Comparison of ENCODE assay signal across 8 cellular contexts in the genomic region with DNA sequence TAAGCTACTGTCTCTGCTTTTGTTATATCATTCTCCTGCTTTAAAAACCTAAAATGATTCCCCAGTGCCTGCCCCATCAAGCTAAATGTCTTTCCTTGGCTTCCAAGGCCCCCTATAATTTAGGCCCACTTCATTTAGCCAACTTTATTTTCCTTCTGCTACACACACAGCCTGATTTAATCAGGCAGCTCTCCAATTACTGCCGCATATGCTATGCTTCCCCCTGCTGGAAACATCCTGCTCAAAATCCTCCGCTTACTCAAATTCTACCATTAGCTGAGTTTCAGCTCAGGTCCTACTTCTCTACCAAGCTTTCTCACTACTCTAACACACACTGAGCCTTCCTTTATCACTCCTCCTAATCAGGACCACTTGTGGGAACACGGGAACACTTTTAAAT. TPM values are rescaled to one million over a fixed set of nuclear protein-coding genes. Genes with fewer than 3 reads are reported as not detected.
DNase-seq lines count a peak whose midpoint lies in the region; ATAC-seq and TF ChIP-seq lines count a peak whose summit lies in the region.

No MANE protein-coding gene starts in this region.

- H3K27ac Mint-ChIP-seq in CD8-positive, alpha-beta T cell, result peak overlapping the region; percentile 0
- H3K27ac Mint-ChIP-seq in T-helper 2 cell treated with Interferon-gamma antibody and Interleukin-4, amounts not matched to agents 5 μg/mL and 100 μg/mL, for 36 hours, result peak overlapping the region; percentile 60

- TF ChIP-seq CTCF in CD8-positive, alpha-beta T cell (IDR thresholded peaks at IDR 0.05), result no peak

- intact Hi-C loops in CD8-positive, alpha-beta T cell (cut with DNase I, micrococcal nuclease), result loop anchor here (1.0 to 5.0 kb wide), 3 partner anchors 70 to 135 kb away; no protein-coding TSS in a partner anchor

- H3K9me3 Mint-ChIP-seq in CD8-positive, alpha-beta T cell, result no peaks in the 10 kb centered on the region
- no peaks in the 10 kb centered on the region for H3K9me3 Mint-ChIP-seq in T-helper 2 cell treated with Interferon-gamma antibody and Interleukin-4, amounts not matched to agents 5 μg/mL and 100 μg/mL, for 36 hours

- peaks cover 20% of the 10 kb centered on the region for H3K4me1 Mint-ChIP-seq in CD8-positive, alpha-beta T cell (ENCODE audit: low read depth)
- H3K4me1 Mint-ChIP-seq in T-helper 2 cell treated with Interferon-gamma antibody and Interleukin-4, amounts not matched to agents 5 μg/mL and 100 μg/mL, for 36 hours (ENCODE audit: low read depth), result peaks cover 28% of the 10 kb centered on the region

- H3K9me3 ChIP-seq in CD8-positive, alpha-beta T cell (ENCODE audit: low read length), result no peaks in the 10 kb centered on the region

- ATAC-seq in CD8-positive, alpha-beta T cell, result no peak
- ATAC-seq in GM19035 (IDR thresholded peaks at IDR 0.05; ENCODE audit: unreplicated experiment) (no peak), HG02938 (IDR thresholded peaks at IDR 0.05; ENCODE audit: unreplicated experiment) (no peak)

- no peaks in the 10 kb centered on the region for H3K27me3 Mint-ChIP-seq in CD8-positive, alpha-beta T cell (ENCODE audit: low read depth)
- H3K27me3 Mint-ChIP-seq in T-helper 2 cell treated with Interferon-gamma antibody and Interleukin-4, amounts not matched to agents 5 μg/mL and 100 μg/mL, for 36 hours (ENCODE audit: low read depth), result no peaks in the 10 kb centered on the region

- H3K27ac ChIP-seq in CD8-positive, alpha-beta T cell (ENCODE audit: low read depth, low read length), result no peak overlapping the region

- H3K27me3 ChIP-seq in CD8-positive, alpha-beta T cell (ENCODE audit: insufficient read depth, low read length), result no peaks in the 10 kb centered on the region

- H3K4me3 Mint-ChIP-seq in CD8-positive, alpha-beta T cell, result no peak overlapping the region
- H3K4me3 Mint-ChIP-seq in T-helper 2 cell treated with Interferon-gamma antibody and Interleukin-4, amounts not matched to agents 5 μg/mL and 100 μg/mL, for 36 hours, result no peak overlapping the region

- POLR2A ChIA-PET in CD8-positive, alpha-beta T cell (lab: Charles Lee), result interaction anchor here (0.7 to 1.0 kb wide), 3 partner anchors 11 to 181 kb away, joined by 3 to 4 read pairs (median 4); no protein-coding TSS in a partner anchor

- H3K36me3 Mint-ChIP-seq in CD8-positive, alpha-beta T cell, result peaks cover 32% of the 10 kb centered on the region
- H3K36me3 Mint-ChIP-seq in T-helper 2 cell treated with Interferon-gamma antibody and Interleukin-4, amounts not matched to agents 5 μg/mL and 100 μg/mL, for 36 hours (ENCODE audit: low read depth), result peaks cover 16% of the 10 kb centered on the region

- no peak for DNase-seq in CD8-positive, alpha-beta T cell
- peak; percentile 19 for DNase-seq in HCEC 1CT
- no peak for DNase-seq in T-helper 2 cell treated with Interferon-gamma antibody and Interleukin-4, amounts not matched to agents 5 μg/mL and 100 μg/mL, for 36 hours (ENCODE audit: low spot score)
- peak; percentile 19 for DNase-seq in hepatic stellate cell (ENCODE audit: low spot score)
- DNase-seq in GM19240 (ENCODE audit: insufficient read length, low spot score), result no peak
- DNase-seq in middle frontal gyrus (ENCODE audit: extremely low spot score, low spot score), result no peak

- CTCF ChIA-PET in CD8-positive, alpha-beta T cell (lab: Charles Lee), result interaction anchor here (0.9 to 2.7 kb wide), 13 partner anchors 10 to 202 kb away, joined by 3 to 11 read pairs (median 5); a partner anchor contains a TSS

- H3K36me3 ChIP-seq in CD8-positive, alpha-beta T cell (ENCODE audit: insufficient read depth, low read length), result no peaks in the 10 kb centered on the region

- peaks cover 3% of the 10 kb centered on the region for H3K4me1 ChIP-seq in CD8-positive, alpha-beta T cell (ENCODE audit: insufficient read depth, low read length)

- no peak overlapping the region for H3K4me3 ChIP-seq in CD8-positive, alpha-beta T cell (ENCODE audit: low read depth, low read length)

RNA-seq across cellular contexts. Expression of a gene that starts 17.0 kb away (rescaled TPM):
- 10 to 100 TPM; 12.7 to 13.4 TPM for total RNA-seq in CD8-positive, alpha-beta T cell

Comparison
In these comparisons a context has a peak if more than half of its experiments do, and no peak if none do; other contexts are left out.
1. DNase-seq: peak in HCEC 1CT (single experiment) and hepatic stellate cell (single experiment); none in CD8-positive, alpha-beta T cell (0 of 7), T-helper 2 cell treated with Interferon-gamma antibody and Interleukin-4, amounts not matched to agents 5 μg/mL and 100 μg/mL, for 36 hours (single experiment), GM19240 (single experiment) and middle frontal gyrus (single experiment).